Comparison of ENCODE assay signal across 7 cellular contexts in genomic region chr1:174150499-174150898, GRCh38.
"Had no signal": no experiment of that assay in that cellular context is flagged by ENCODE, and none has a peak within 500 bp of the region (broad histone marks: within the 10 kb centered on the region; RNA-seq: fewer than 3 reads in every experiment).

No MANE protein-coding gene starts in this region.

- DNase-seq: IMR-90, Karpas-422, KBM-7, KG1 had no signal

- H3K9ac ChIP-seq: KMS-11 had no signal

- H3K4me2 ChIP-seq: KMS-11 had no signal

- FAIRE-seq: HTR-8/SVneo had no signal

- H3K27ac ChIP-seq: HL-60, KMS-11 had no signal
